9 cellular contexts compared by ENCODE assay signal in the genomic region with DNA sequence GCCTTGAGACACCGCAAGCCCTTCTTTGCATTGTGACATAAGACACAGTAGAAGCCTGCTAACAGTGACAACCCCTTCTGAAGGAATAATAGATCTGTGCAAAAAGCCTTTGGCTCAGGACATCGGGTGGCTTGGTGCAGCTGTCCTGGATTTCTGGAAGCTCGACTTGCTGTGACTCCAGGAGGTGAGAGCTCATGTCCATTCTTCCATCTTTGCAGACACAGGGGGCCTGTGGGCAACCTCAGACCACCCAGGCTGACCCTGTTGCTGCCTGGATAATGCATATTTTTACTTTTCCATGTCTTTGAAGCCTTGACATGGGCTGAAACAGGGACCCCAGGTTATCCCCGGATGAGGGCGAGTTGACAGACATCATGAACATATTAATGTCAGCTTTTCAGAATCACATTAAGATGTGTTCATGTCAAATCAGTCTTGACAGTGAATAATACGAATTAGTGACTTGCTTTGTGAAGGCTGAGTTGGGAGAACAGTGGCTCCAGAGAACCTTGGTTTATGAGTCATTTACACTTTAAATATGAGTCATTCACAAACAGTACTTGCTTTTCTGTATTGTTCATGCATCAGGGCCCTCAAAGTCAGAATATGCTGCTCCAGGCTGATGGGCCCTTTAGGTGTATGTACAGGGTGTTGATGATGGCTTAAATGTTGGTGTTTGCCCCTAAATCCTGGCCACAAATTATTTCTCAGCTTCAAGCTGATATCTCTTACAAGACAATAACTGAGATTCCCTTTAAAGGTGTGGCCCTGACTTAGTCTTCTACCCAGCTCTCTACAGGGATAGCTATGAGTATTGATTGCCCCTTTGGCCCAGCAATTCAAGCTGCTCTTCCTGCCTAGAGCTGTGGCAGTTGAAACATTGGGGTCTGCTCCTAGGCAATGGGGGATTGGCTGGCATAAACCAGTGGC.
DNase-seq lines count a peak whose midpoint lies in the region; ATAC-seq, FAIRE-seq and TF ChIP-seq lines count a peak whose summit lies in the region.
"Had no signal": no experiment of that assay in that cellular context is flagged by ENCODE, and none has a peak within 500 bp of the region (broad histone marks: within the 10 kb centered on the region; RNA-seq: fewer than 3 reads in every experiment).

No MANE protein-coding gene starts in this region.

- no peak overlapping the region for H3K27ac ChIP-seq in A549
- H3K27ac ChIP-seq in adrenal gland = no peak overlapping the region
- H3K27ac ChIP-seq: parathyroid adenoma had no signal

- no peak for FAIRE-seq in A549 (lab: Jason Lieb, UNC)

- TF ChIP-seq CTCF in A549 (IDR thresholded peaks at IDR 0.05) (no peak), epithelial cell of proximal tubule (conservative IDR thresholded peaks at IDR 0.05; ENCODE audit: low read depth, low read length) (no peak), adrenal gland (IDR thresholded peaks at IDR 0.05) (no peak)

- no peaks in the 10 kb centered on the region for H3K27me3 ChIP-seq in adrenal gland

- H3K9me3 ChIP-seq in A549 (peaks cover 12% of the 10 kb centered on the region; the same call in 1 of the 3 replicates), adrenal gland (replicated peaks in 1 of 3) (peaks cover 0 to 4% (median 0%) of the 10 kb centered on the region in 3 donors)

- CTCF ChIA-PET in A549 (lab: Yijun Ruan, JAX) = interaction anchor here (0.7 to 1.3 kb wide), 3 partner anchors 9 to 221 kb away, joined by 3 read pairs; no protein-coding TSS in a partner anchor

- POLR2A ChIA-PET in A549 (lab: Yijun Ruan, JAX) = no interaction called here

- TF ChIP-seq POLR2A in A549 (IDR thresholded peaks at IDR 0.05; ENCODE audit: low read length) (no peak), adrenal gland (IDR thresholded peaks at IDR 0.05) (no peak)

- TF ChIP-seq RAD21 in A549 (conservative IDR thresholded peaks at IDR 0.05 in 1 of 2, IDR thresholded peaks at IDR 0.05 in 1 of 2) = no peak

- peak overlapping the region; percentile 46; the same call in 2 of the 3 replicates for H3K4me2 ChIP-seq in A549

- intact Hi-C loops in adrenal gland (cut with DNase I) = no loop called here
- intact Hi-C loops in sciatic nerve (cut with DNase I) = loop anchor here (5.0 kb wide), 1 partner anchor 1430 kb away; no protein-coding TSS in a partner anchor

- DNase-seq in A549 (ENCODE audit: low read depth in 1 of 2, low spot score in 1 of 2) (peak; percentile 23 to 30), HK-2 (ENCODE audit: unreplicated experiment) (peak; percentile 20), epithelial cell of proximal tubule (ENCODE audit: low read depth) (peak; percentile 65), adrenal gland (no peak), sciatic nerve (ENCODE audit: low spot score) (no peak), NCI-H1694 (lab: John Stamatoyannopoulos, UW) (no peak), SHP77 treated with DMSO at 0.1 percent for 48 hours (lab: John Stamatoyannopoulos, UW) (no peak)

- no peak for TF ChIP-seq EP300 in A549 (IDR thresholded peaks at IDR 0.05)

- WGBS in A549 (ENCODE audit: missing lambda C conversion rate) = 53% methylated on average over 5 of the region's 6 CpGs
- 77 to 81% (median 78%) methylated on average over 5 to 6 of the region's 6 CpGs for WGBS in adrenal gland, 4 donors

- ATAC-seq in A549 (peak; percentile 75 to 86), GM19023 (IDR thresholded peaks at IDR 0.05; ENCODE audit: unreplicated experiment) (peak; percentile 82), sciatic nerve (no peak)

- H3K36me3 ChIP-seq in adrenal gland (replicated peaks in 1 of 2) = no peaks in the 10 kb centered on the region

- H3K4me3 ChIP-seq in A549 = no peak overlapping the region
- no peak overlapping the region for H3K4me3 ChIP-seq in epithelial cell of proximal tubule (ENCODE audit: low read depth, low read length)
- H3K4me3 ChIP-seq in adrenal gland = no peak overlapping the region

- peaks cover 10% of the 10 kb centered on the region; the same call in 2 of the 3 replicates for H3K4me1 ChIP-seq in A549
- H3K4me1 ChIP-seq in adrenal gland (replicated peaks in 1 of 2) = no peaks in the 10 kb centered on the region
- H3K4me1 ChIP-seq: parathyroid adenoma had no signal

TF ChIP-seq in A549, 52 proteins besides CTCF, POLR2A, EP300 and RAD21:
- TF ChIP-seq ESRRA (IDR thresholded peaks at IDR 0.05; ENCODE audit: borderline replicate concordance, low read length) = no peak
- TF ChIP-seq CBX2 (IDR thresholded peaks at IDR 0.05; ENCODE audit: borderline replicate concordance, low read depth) = no peak
- 0 out of 2 replicates have a peak, but pooled peaks have one; percentile 12 for TF ChIP-seq JUNB (IDR thresholded peaks at IDR 0.05)
- no peak for TF ChIP-seq FOXS1 (CRISPR knock-in tag; IDR thresholded peaks at IDR 0.05)
- no peak for TF ChIP-seq CEBPB (IDR thresholded peaks at IDR 0.05)
- TF ChIP-seq FOSL2 (IDR thresholded peaks at IDR 0.05) = peak; percentile 59; the same call in 1 of the 2 replicates
- peak; percentile 82 for TF ChIP-seq FOSL2 (CRISPR knock-in tag; IDR thresholded peaks at IDR 0.05)
- TF ChIP-seq NFE2L2 (conservative IDR thresholded peaks at IDR 0.05; ENCODE audit: low read length) = no peak

Comparison
In these comparisons a context has a peak if more than half of its experiments do, and no peak if none do; other contexts are left out.
1. DNase-seq: peak in A549 (2 of 2), HK-2 (single experiment) and epithelial cell of proximal tubule (single experiment); none in adrenal gland (0 of 7), sciatic nerve (single experiment), NCI-H1694 (single experiment) and SHP77 treated with DMSO at 0.1 percent for 48 hours (single experiment).